In genomic region chr9:120867676-120868338, GRCh38 we compare ENCODE assay signal across 1 cellular context.
TF ChIP-seq lines count a peak whose summit lies in the region.

No MANE protein-coding gene starts in this region.

TF ChIP-seq in SK-N-SH, 30 proteins besides CTCF, POLR2A, EP300 and RAD21 (continued from another document):
- TF ChIP-seq POLR2AphosphoS5 (IDR thresholded peaks at IDR 0.05; ENCODE audit: low read depth, low read length) (no peak), REST (IDR thresholded peaks at IDR 0.05; ENCODE audit: low read depth, low read length) (no peak), SMC3 (IDR thresholded peaks at IDR 0.05; ENCODE audit: low read depth, low read length) (no peak)
